In the genomic region with DNA sequence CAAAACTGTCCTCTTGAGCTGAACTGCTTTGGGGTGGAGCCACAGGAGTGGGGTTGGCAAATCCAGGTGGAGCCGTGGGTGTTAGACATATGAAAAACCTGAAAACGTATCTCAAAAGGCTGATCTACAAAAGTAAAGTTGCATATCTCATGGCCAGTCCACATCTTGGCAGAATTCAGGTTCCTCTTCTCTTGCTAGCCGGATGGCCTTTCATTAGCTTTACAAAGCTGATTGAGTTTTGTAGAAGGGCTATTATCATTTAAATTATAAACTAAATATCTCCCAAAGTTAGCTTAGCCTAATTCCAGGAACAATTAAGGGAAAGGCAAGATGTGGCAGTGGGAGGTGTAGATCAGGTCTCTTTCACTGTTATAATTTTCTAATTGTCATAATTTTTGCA, we compare ENCODE assay signal across 20 cellular contexts.
"Had no signal": no experiment of that assay in that cellular context is flagged by ENCODE, and none has a peak within 500 bp of the region (broad histone marks: within the 10 kb centered on the region; RNA-seq: fewer than 3 reads in every experiment).

No MANE protein-coding gene starts in this region.

- H3K27me3 ChIP-seq: SJSA1 had no signal

- H3K9me3 ChIP-seq: SJSA1 had no signal

- H3K27ac ChIP-seq: SJSA1, SK-N-MC had no signal

- H3K36me3 ChIP-seq: SJSA1 had no signal

- H3K4me3 ChIP-seq: SJSA1, SK-N-MC had no signal

- H3K4me1 ChIP-seq: SJSA1 had no signal

- DNase-seq: KBM-7, MV-4-11, NCI-H1048, NCI-H1105, NCI-H1417, NCI-H1436 treated with DMSO at 0.1 percent for 48 hours, NCI-H1694, NCI-H187 treated with DMSO at 0.1 percent for 48 hours, NCI-H2029 treated with DMSO at 0.1 percent for 48 hours, NCI-H2171 treated with DMSO at 0.1 percent for 48 hours, NCI-H345, NCI-H446 treated with DMSO at 0.1 percent for 48 hours, NCI-H510A treated with DMSO at 0.1 percent for 48 hours, NCI-H69, NCI-H774, Right ventricle myocardium superior, RPMI8226, SIG-M5 had no signal
